Comparison of ENCODE assay signal across 32 cellular contexts in the genomic region with DNA sequence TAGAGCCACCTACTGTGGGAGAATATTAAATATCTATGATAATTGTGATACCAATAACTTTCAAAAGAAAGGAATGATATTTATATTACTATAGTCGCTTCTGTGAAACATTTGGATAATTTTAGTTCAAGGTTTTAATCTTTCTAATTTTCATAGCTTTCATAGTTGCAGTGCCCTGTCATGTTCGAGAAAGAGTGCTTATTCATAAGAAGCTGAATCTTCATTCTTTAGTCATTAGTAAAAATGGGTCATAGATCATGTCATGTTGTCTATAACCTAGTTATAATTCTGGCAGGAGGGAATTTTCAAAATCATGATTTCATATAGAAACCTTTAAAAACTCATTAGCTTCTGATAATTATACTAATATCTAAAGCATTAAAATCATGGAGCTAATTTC.
"Had no signal": no experiment of that assay in that cellular context is flagged by ENCODE, and none has a peak within 500 bp of the region (broad histone marks: within the 10 kb centered on the region; RNA-seq: fewer than 3 reads in every experiment).

No MANE protein-coding gene starts in this region.

- H3K27ac Mint-ChIP-seq: activated B cell treated with CpG ODN at 0.5 μM for 24 hours; activated CD4-positive, alpha-beta T cell treated with anti-CD3 and anti-CD28 coated beads for 36 hours; activated CD8-positive, alpha-beta memory T cell treated with anti-CD3 and anti-CD28 coated beads, Interleukin-2, amount 10 ng/mL, durations not matched to agents 7 days and 5 days; activated CD8-positive, alpha-beta T cell treated with anti-CD3 and anti-CD28 coated beads, Interleukin-2, amount 10 ng/mL, durations not matched to agents 7 days and 5 days; activated naive CD8-positive, alpha-beta T cell; activated T-helper 2 cell treated with anti-CD3 and anti-CD28 coated beads, Interferon-gamma antibody, Interleukin-2, Interleukin-4, amounts not matched to agents 10 μg/mL and 5 μg/mL and 100 μg/mL, durations not matched to agents 14 hours and 24 hours and 36 hours; effector memory CD8-positive, alpha-beta T cell; nephron; stimulated activated memory B cell treated with anti-CD40 and anti-IgM and Interleukin-4, amounts not matched to agents 10 μg/mL and 1 μg/mL and 100 μg/mL, for 72 hours; T-helper 2 cell treated with Interferon-gamma antibody and Interleukin-4, amounts not matched to agents 5 μg/mL and 100 μg/mL, for 36 hours had no signal

- H3K4me3 ChIP-seq: adrenal gland, body of pancreas, cardiac muscle cell, colonic mucosa, heart right ventricle, left lung, lower lobe of right lung, mucosa of descending colon, right lobe of liver, skin epidermis, stomach, tibial nerve had no signal

- H3K9me3 ChIP-seq: adrenal gland, body of pancreas, colonic mucosa, heart right ventricle, left lung, lower lobe of right lung, mucosa of descending colon, right lobe of liver, stomach, tibial nerve had no signal

- H3K36me3 ChIP-seq: adrenal gland, cardiac muscle cell, colonic mucosa, heart right ventricle, left lung, lower lobe of right lung, right lobe of liver, stomach, tibial nerve had no signal

- H3K27ac ChIP-seq: adrenal gland, body of pancreas, cardiac muscle cell, colonic mucosa, heart right ventricle, left lung, lower lobe of right lung, right lobe of liver, skin epidermis, stomach, tibial nerve had no signal

- H3K4me1 ChIP-seq: adrenal gland, colonic mucosa, left lung, lower lobe of right lung, right lobe of liver had no signal

- H3K27me3 ChIP-seq: adrenal gland, body of pancreas, cardiac muscle cell, colonic mucosa, heart right ventricle, left lung, right lobe of liver, stomach, tibial nerve had no signal

- H3K9me3 Mint-ChIP-seq: activated B cell treated with CpG ODN at 0.5 μM for 24 hours; activated T-helper 2 cell treated with anti-CD3 and anti-CD28 coated beads, Interferon-gamma antibody, Interleukin-2, Interleukin-4, amounts not matched to agents 10 μg/mL and 5 μg/mL and 100 μg/mL, durations not matched to agents 14 hours and 24 hours and 36 hours; nephron; stimulated activated memory B cell treated with anti-CD40 and anti-IgM and Interleukin-4, amounts not matched to agents 10 μg/mL and 1 μg/mL and 100 μg/mL, for 72 hours; T-helper 2 cell treated with Interferon-gamma antibody and Interleukin-4, amounts not matched to agents 5 μg/mL and 100 μg/mL, for 36 hours had no signal

- DNase-seq: activated B cell treated with CpG ODN at 0.5 μM for 24 hours; activated CD4-positive, alpha-beta T cell treated with anti-CD3 and anti-CD28 coated beads for 36 hours; activated CD8-positive, alpha-beta memory T cell treated with anti-CD3 and anti-CD28 coated beads, Interleukin-2, amount 10 ng/mL, durations not matched to agents 7 days and 5 days; activated CD8-positive, alpha-beta T cell treated with anti-CD3 and anti-CD28 coated beads, Interleukin-2, amount 10 ng/mL, durations not matched to agents 7 days and 5 days; activated naive CD4-positive, alpha-beta T cell; activated T-cell treated with anti-CD3 and anti-CD28 coated beads, Interleukin-2, amount 50 U/mL, for 48 hours; adrenal gland; aorta; body of pancreas; cerebellar nuclear complex; colonic mucosa; effector memory CD8-positive, alpha-beta T cell; foreskin melanocyte; heart right ventricle; left lung; lower lobe of right lung; mesendoderm; mucosa of descending colon; right lobe of liver; stimulated activated CD4-positive, alpha-beta T cell treated with anti-CD3 and anti-CD28 coated beads, Interleukin-1b, Interleukin-23, amount 100 ng/mL, for 48 hours; stimulated activated CD4-positive, alpha-beta T cell treated with anti-CD3 and anti-CD28 coated beads, Interleukin-4, amount 100 ng/mL, for 4 hours; stimulated activated CD8-positive, alpha-beta memory T cell treated with anti-CD3 and anti-CD28 coated beads, Interleukin-4, amount 100 ng/mL, for 48 hours; stomach; T-helper 1 cell had no signal

- H3K36me3 Mint-ChIP-seq: activated CD8-positive, alpha-beta memory T cell treated with anti-CD3 and anti-CD28 coated beads, Interleukin-2, amount 10 ng/mL, durations not matched to agents 7 days and 5 days; activated naive CD8-positive, alpha-beta T cell; stimulated activated memory B cell treated with anti-CD40 and anti-IgM and Interleukin-4, amounts not matched to agents 10 μg/mL and 1 μg/mL and 100 μg/mL, for 72 hours had no signal

- ATAC-seq: activated CD4-positive, alpha-beta T cell treated with anti-CD3 and anti-CD28 coated beads for 36 hours; activated CD8-positive, alpha-beta memory T cell treated with anti-CD3 and anti-CD28 coated beads, Interleukin-2, amount 10 ng/mL, durations not matched to agents 7 days and 5 days; activated CD8-positive, alpha-beta T cell treated with anti-CD3 and anti-CD28 coated beads, Interleukin-2, amount 10 ng/mL, durations not matched to agents 7 days and 5 days; body of pancreas; effector memory CD8-positive, alpha-beta T cell; heart right ventricle; left lung; lower lobe of right lung; mucosa of descending colon; right lobe of liver; stimulated activated memory B cell treated with anti-CD40 and anti-IgM and Interleukin-4, amounts not matched to agents 10 μg/mL and 1 μg/mL and 100 μg/mL, for 72 hours had no signal
